In the genomic region with DNA sequence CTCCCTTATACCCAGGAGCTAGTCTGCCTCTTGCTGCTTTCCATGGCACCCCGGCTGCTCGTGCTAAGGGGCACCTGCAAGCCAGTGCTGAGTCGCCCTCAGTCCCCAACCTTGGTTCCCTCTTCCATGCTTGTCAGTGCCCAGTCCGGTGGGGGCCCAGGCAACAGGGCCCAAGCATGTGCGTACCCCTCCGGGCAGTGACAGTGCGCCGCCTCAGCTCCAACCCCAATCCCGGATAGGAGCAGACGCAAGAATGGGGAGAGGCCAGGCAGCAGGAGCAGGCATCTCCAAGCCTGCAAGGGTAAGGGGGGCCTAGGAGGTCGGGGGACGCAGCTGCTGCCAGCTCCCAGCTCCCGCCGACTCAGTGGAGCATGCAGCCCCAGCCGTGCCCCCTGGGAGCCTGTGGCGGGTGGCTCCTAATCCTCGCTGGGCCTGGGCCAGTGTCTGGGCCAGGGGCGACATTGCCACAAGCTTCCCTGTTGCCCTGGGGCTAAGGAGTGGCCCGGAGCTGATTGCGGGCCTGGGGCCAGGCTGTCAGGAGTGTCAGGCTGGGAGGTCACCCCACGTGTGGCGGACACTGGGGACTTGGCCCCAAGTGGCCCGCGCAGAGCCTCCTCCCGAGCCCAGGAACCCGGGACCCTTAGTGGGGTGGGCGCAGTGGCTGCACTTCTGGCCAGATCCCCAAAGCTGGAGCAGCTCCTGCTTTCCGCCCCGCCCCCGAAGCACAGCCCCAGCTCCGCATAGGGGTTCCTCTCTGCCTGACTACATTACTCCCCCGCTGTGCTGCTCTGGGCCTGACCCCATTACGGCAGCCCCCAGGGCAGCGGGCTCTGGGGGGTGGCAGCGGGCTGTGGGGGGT, we compare ENCODE assay signal across 2 cellular contexts.
A peak's percentile ranks its signal among the peaks of the same experiment; 100 is the strongest.
TF ChIP-seq lines count a peak whose summit lies in the region.

No MANE protein-coding gene starts in this region.

TF ChIP-seq in GM23338, 12 proteins besides CTCF, POLR2A, EP300 and RAD21:
- TF ChIP-seq, protein P1, sequence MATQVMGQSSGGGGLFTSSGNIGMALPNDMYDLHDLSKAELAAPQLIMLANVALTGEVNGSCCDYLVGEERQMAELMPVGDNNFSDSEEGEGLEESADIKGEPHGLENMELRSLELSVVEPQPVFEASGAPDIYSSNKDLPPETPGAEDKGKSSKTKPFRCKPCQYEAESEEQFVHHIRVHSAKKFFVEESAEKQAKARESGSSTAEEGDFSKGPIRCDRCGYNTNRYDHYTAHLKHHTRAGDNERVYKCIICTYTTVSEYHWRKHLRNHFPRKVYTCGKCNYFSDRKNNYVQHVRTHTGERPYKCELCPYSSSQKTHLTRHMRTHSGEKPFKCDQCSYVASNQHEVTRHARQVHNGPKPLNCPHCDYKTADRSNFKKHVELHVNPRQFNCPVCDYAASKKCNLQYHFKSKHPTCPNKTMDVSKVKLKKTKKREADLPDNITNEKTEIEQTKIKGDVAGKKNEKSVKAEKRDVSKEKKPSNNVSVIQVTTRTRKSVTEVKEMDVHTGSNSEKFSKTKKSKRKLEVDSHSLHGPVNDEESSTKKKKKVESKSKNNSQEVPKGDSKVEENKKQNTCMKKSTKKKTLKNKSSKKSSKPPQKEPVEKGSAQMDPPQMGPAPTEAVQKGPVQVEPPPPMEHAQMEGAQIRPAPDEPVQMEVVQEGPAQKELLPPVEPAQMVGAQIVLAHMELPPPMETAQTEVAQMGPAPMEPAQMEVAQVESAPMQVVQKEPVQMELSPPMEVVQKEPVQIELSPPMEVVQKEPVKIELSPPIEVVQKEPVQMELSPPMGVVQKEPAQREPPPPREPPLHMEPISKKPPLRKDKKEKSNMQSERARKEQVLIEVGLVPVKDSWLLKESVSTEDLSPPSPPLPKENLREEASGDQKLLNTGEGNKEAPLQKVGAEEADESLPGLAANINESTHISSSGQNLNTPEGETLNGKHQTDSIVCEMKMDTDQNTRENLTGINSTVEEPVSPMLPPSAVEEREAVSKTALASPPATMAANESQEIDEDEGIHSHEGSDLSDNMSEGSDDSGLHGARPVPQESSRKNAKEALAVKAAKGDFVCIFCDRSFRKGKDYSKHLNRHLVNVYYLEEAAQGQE (IDR thresholded peaks at IDR 0.05; ENCODE audit: unreplicated experiment), result no peak
- TF ChIP-seq NANOG (IDR thresholded peaks at IDR 0.05; ENCODE audit: borderline replicate concordance) (no peak), EZH2phosphoT487 (IDR thresholded peaks at IDR 0.05; ENCODE audit: unreplicated experiment) (no peak), POLR2AphosphoS5 (IDR thresholded peaks at IDR 0.05; ENCODE audit: low read depth) (no peak), CREB1 (CRISPR knock-in tag; IDR thresholded peaks at IDR 0.05; ENCODE audit: low read depth) (no peak), ZNF331 (CRISPR knock-in tag; IDR thresholded peaks at IDR 0.05; ENCODE audit: low read depth) (no peak), JUNB (IDR thresholded peaks at IDR 0.05; ENCODE audit: unreplicated experiment) (no peak)
- TF ChIP-seq, protein P2, sequence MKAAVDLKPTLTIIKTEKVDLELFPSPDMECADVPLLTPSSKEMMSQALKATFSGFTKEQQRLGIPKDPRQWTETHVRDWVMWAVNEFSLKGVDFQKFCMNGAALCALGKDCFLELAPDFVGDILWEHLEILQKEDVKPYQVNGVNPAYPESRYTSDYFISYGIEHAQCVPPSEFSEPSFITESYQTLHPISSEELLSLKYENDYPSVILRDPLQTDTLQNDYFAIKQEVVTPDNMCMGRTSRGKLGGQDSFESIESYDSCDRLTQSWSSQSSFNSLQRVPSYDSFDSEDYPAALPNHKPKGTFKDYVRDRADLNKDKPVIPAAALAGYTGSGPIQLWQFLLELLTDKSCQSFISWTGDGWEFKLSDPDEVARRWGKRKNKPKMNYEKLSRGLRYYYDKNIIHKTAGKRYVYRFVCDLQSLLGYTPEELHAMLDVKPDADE (IDR thresholded peaks at IDR 0.05), result no peak

TF ChIP-seq in K562, 482 proteins besides CTCF, POLR2A, EP300 and RAD21:
- TF ChIP-seq KLF10 (CRISPR knock-in tag; IDR thresholded peaks at IDR 0.05) (no peak), RBFOX2 (IDR thresholded peaks at IDR 0.05; ENCODE audit: low read depth, low read length) (peak; percentile 42), MEF2D (tag; conservative IDR thresholded peaks at IDR 0.05; ENCODE audit: low read depth) (no peak)
- TF ChIP-seq, protein P3, sequence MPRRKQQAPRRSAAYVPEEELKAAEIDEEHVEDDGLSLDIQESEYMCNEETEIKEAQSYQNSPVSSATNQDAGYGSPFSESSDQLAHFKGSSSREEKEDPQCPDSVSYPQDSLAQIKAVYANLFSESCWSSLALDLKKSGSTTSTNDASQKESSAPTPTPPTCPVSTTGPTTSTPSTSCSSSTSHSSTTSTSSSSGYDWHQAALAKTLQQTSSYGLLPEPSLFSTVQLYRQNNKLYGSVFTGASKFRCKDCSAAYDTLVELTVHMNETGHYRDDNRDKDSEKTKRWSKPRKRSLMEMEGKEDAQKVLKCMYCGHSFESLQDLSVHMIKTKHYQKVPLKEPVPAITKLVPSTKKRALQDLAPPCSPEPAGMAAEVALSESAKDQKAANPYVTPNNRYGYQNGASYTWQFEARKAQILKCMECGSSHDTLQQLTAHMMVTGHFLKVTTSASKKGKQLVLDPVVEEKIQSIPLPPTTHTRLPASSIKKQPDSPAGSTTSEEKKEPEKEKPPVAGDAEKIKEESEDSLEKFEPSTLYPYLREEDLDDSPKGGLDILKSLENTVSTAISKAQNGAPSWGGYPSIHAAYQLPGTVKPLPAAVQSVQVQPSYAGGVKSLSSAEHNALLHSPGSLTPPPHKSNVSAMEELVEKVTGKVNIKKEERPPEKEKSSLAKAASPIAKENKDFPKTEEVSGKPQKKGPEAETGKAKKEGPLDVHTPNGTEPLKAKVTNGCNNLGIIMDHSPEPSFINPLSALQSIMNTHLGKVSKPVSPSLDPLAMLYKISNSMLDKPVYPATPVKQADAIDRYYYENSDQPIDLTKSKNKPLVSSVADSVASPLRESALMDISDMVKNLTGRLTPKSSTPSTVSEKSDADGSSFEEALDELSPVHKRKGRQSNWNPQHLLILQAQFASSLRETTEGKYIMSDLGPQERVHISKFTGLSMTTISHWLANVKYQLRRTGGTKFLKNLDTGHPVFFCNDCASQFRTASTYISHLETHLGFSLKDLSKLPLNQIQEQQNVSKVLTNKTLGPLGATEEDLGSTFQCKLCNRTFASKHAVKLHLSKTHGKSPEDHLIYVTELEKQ (CRISPR knock-in tag; IDR thresholded peaks at IDR 0.05), result no peak
